ENCODE assay signal across 12 cellular contexts in genomic region chr1:54230507-54231339, GRCh38. TPM values are rescaled to one million over a fixed set of nuclear protein-coding genes. Genes with fewer than 3 reads are reported as not detected.
DNase-seq lines count a peak whose midpoint lies in the region; FAIRE-seq and TF ChIP-seq lines count a peak whose summit lies in the region.
"Had no signal": no experiment of that assay in that cellular context is flagged by ENCODE, and none has a peak within 500 bp of the region (broad histone marks: within the 10 kb centered on the region; RNA-seq: fewer than 3 reads in every experiment).

No MANE protein-coding gene starts in this region.

- no peak overlapping the region for H3K18ac ChIP-seq in mesenchymal stem cell (ENCODE audit: low read depth in 1 of 2, low read length in 2 of 2)

- H3K36me3 Mint-ChIP-seq in activated T-helper 2 cell treated with anti-CD3 and anti-CD28 coated beads, Interferon-gamma antibody, Interleukin-2, Interleukin-4, amounts not matched to agents 10 μg/mL and 5 μg/mL and 100 μg/mL, durations not matched to agents 14 hours and 24 hours and 36 hours (ENCODE audit: low read depth), result peaks cover 36% of the 10 kb centered on the region

- peak; percentile 78 for FAIRE-seq in GM18507 (lab: Jason Lieb, UNC)

- H3K4me1 ChIP-seq in smooth muscle cell (ENCODE audit: low read depth) (peaks cover 5% of the 10 kb centered on the region), mesenchymal stem cell (ENCODE audit: control insufficient read depth, insufficient read depth, low read depth, low read length) (peaks cover 36% of the 10 kb centered on the region)

- H3K23ac ChIP-seq in mesenchymal stem cell (ENCODE audit: low read length in 2 of 2), result no peak overlapping the region

- 51% methylated on average over 15 of the region's 15 CpGs for WGBS in smooth muscle cell (ENCODE audit: low lambda C conversion rate)
- WGBS in mesenchymal stem cell, result 87% methylated on average over 14 of the region's 15 CpGs

- TF ChIP-seq CTCF in smooth muscle cell (IDR thresholded peaks at IDR 0.05; ENCODE audit: borderline replicate concordance, insufficient read depth, poor library complexity, severe bottlenecking), result no peak
- no peak for TF ChIP-seq CTCF in dorsolateral prefrontal cortex (IDR thresholded peaks at IDR 0.05 in 54 of 56, conservative IDR thresholded peaks at IDR 0.05 in 2 of 56; ENCODE audit: low read depth in 1 of 56, partially characterized antibody in 56 of 56)

- H4K20me1 ChIP-seq in smooth muscle cell (ENCODE audit: low read depth), result no peaks in the 10 kb centered on the region

- H3K79me1 ChIP-seq in mesenchymal stem cell (replicated peaks; ENCODE audit: low read length, poor library complexity, severe bottlenecking), result no peaks in the 10 kb centered on the region

- peak overlapping the region; percentile 52 for H3K4me3 Mint-ChIP-seq in activated T-helper 2 cell treated with anti-CD3 and anti-CD28 coated beads, Interferon-gamma antibody, Interleukin-2, Interleukin-4, amounts not matched to agents 10 μg/mL and 5 μg/mL and 100 μg/mL, durations not matched to agents 14 hours and 24 hours and 36 hours (ENCODE audit: low read depth)
- H3K4me3 Mint-ChIP-seq: neural progenitor cell had no signal

- H3K9ac ChIP-seq in smooth muscle cell (ENCODE audit: low read depth) (no peak overlapping the region), mesenchymal stem cell (ENCODE audit: low read length) (no peak overlapping the region)
- H3K9ac ChIP-seq: neural progenitor cell had no signal

- H3K27me3 ChIP-seq in smooth muscle cell (ENCODE audit: low read depth), result no peaks in the 10 kb centered on the region
- H3K27me3 ChIP-seq in dorsolateral prefrontal cortex, result no peaks in the 10 kb centered on the region
- H3K27me3 ChIP-seq in mesenchymal stem cell (ENCODE audit: control insufficient read depth in 1 of 2, insufficient read depth in 1 of 2, low read length in 2 of 2), result no peaks in the 10 kb centered on the region
- H3K27me3 ChIP-seq: neural progenitor cell had no signal

- no peak overlapping the region for H2BK15ac ChIP-seq in mesenchymal stem cell (ENCODE audit: low read depth, poor library complexity, severe bottlenecking)

- intact Hi-C loops in activated T-helper 2 cell treated with anti-CD3 and anti-CD28 coated beads, Interferon-gamma antibody, Interleukin-2, Interleukin-4, amounts not matched to agents 10 μg/mL and 5 μg/mL and 100 μg/mL, durations not matched to agents 14 hours and 24 hours and 36 hours (cut with micrococcal nuclease), result loop anchor here (1.0 to 5.0 kb wide), 6 partner anchors 46 to 258 kb away; partner anchors contain the start of genes TCEANC2 and TMEM59
- intact Hi-C loops in dorsolateral prefrontal cortex (cut with DNase I), result no loop called here

- no peak overlapping the region for H2BK120ac ChIP-seq in mesenchymal stem cell (ENCODE audit: low read depth, low read length)

- H3K4me1 Mint-ChIP-seq in activated T-helper 2 cell treated with anti-CD3 and anti-CD28 coated beads, Interferon-gamma antibody, Interleukin-2, Interleukin-4, amounts not matched to agents 10 μg/mL and 5 μg/mL and 100 μg/mL, durations not matched to agents 14 hours and 24 hours and 36 hours (ENCODE audit: low read depth), result peaks cover 29% of the 10 kb centered on the region

- no peak overlapping the region for H4K91ac ChIP-seq in mesenchymal stem cell (ENCODE audit: low read length)

- peak overlapping the region; percentile 69 for H3K27ac Mint-ChIP-seq in activated T-helper 2 cell treated with anti-CD3 and anti-CD28 coated beads, Interferon-gamma antibody, Interleukin-2, Interleukin-4, amounts not matched to agents 10 μg/mL and 5 μg/mL and 100 μg/mL, durations not matched to agents 14 hours and 24 hours and 36 hours
- H3K27ac Mint-ChIP-seq: neural progenitor cell had no signal

- no peak overlapping the region for H2AFZ ChIP-seq in smooth muscle cell (ENCODE audit: low read depth)
- no peak overlapping the region for H2AFZ ChIP-seq in mesenchymal stem cell (ENCODE audit: low read depth, low read length)
- H2AFZ ChIP-seq: neural progenitor cell had no signal

- no peak overlapping the region for H3K4me3 ChIP-seq in smooth muscle cell
- no peak overlapping the region for H3K4me3 ChIP-seq in dorsolateral prefrontal cortex
- no peak overlapping the region for H3K4me3 ChIP-seq in mesenchymal stem cell (ENCODE audit: insufficient read depth in 1 of 2, low read depth in 1 of 2, low read length in 2 of 2)
- H3K4me3 ChIP-seq: neural progenitor cell had no signal

- no peak overlapping the region for H3K4me2 ChIP-seq in smooth muscle cell
- H3K4me2 ChIP-seq in mesenchymal stem cell (ENCODE audit: low read length, poor library complexity, severe bottlenecking), result no peak overlapping the region
- H3K4me2 ChIP-seq: neural progenitor cell had no signal

- no peak overlapping the region for H3K4ac ChIP-seq in mesenchymal stem cell (ENCODE audit: low read depth in 1 of 2, low read length in 2 of 2)

- no peak overlapping the region for H2BK5ac ChIP-seq in mesenchymal stem cell (ENCODE audit: low read depth, low read length, poor library complexity, severe bottlenecking)

- H4K8ac ChIP-seq in mesenchymal stem cell (ENCODE audit: low read length), result no peak overlapping the region

- no peaks in the 10 kb centered on the region for H3K9me3 Mint-ChIP-seq in activated T-helper 2 cell treated with anti-CD3 and anti-CD28 coated beads, Interferon-gamma antibody, Interleukin-2, Interleukin-4, amounts not matched to agents 10 μg/mL and 5 μg/mL and 100 μg/mL, durations not matched to agents 14 hours and 24 hours and 36 hours

- no peaks in the 10 kb centered on the region for H3K27me3 Mint-ChIP-seq in activated T-helper 2 cell treated with anti-CD3 and anti-CD28 coated beads, Interferon-gamma antibody, Interleukin-2, Interleukin-4, amounts not matched to agents 10 μg/mL and 5 μg/mL and 100 μg/mL, durations not matched to agents 14 hours and 24 hours and 36 hours (ENCODE audit: low read depth)

- H3F3A ChIP-seq in smooth muscle cell (ENCODE audit: low read depth), result peaks cover 4% of the 10 kb centered on the region

- no peaks in the 10 kb centered on the region for H3K79me2 ChIP-seq in smooth muscle cell (ENCODE audit: low read depth)

- H3K36me3 ChIP-seq in smooth muscle cell (ENCODE audit: low read depth) (no peaks in the 10 kb centered on the region), mesenchymal stem cell (ENCODE audit: control insufficient read depth in 1 of 2, insufficient read depth in 2 of 2, low read depth in 1 of 2, low read length in 2 of 2) (peaks cover 3 to 15% of the 10 kb centered on the region in 2 experiments)
- H3K36me3 ChIP-seq: neural progenitor cell had no signal

- H2AK5ac ChIP-seq in mesenchymal stem cell (ENCODE audit: low read length, severe bottlenecking), result no peak overlapping the region

- no peak overlapping the region for H2BK12ac ChIP-seq in mesenchymal stem cell (ENCODE audit: low read length in 2 of 2)

- H3K27ac ChIP-seq in smooth muscle cell (ENCODE audit: low read depth) (peak overlapping the region; percentile 39), dorsolateral prefrontal cortex (peak overlapping the region in 2 of 59 donors; percentile 4 to 83), mesenchymal stem cell (ENCODE audit: low read length, poor library complexity, severe bottlenecking) (no peak overlapping the region)
- H3K27ac ChIP-seq: epithelial cell of prostate, neural progenitor cell had no signal

- no peak for DNase-seq in GM18507 (ENCODE audit: extremely low spot score, insufficient read length, low read depth)
- DNase-seq in NOMO-1 treated with DMSO at 0.1 percent for 48 hours (lab: John Stamatoyannopoulos, UW; ENCODE audit: unreplicated experiment), result peak; percentile 70
- no peak for DNase-seq in activated T-helper 2 cell treated with anti-CD3 and anti-CD28 coated beads, Interferon-gamma antibody, Interleukin-2, Interleukin-4, amounts not matched to agents 10 μg/mL and 5 μg/mL and 100 μg/mL, durations not matched to agents 14 hours and 24 hours and 36 hours (ENCODE audit: low spot score)
- DNase-seq in smooth muscle cell (lab: John Stamatoyannopoulos, UW; ENCODE audit: unreplicated experiment), result no peak
- DNase-seq in dorsolateral prefrontal cortex, result no peak
- DNase-seq in HuH-7.5 (ENCODE audit: low spot score), result no peak
- no peak for DNase-seq in mesenchymal stem cell
- DNase-seq in pons (ENCODE audit: low spot score), result no peak
- DNase-seq: anterior cingulate cortex, T-helper 9 cell had no signal

- H3K9me3 ChIP-seq in smooth muscle cell (replicated peaks; ENCODE audit: low read depth) (no peaks in the 10 kb centered on the region), mesenchymal stem cell (ENCODE audit: control insufficient read depth, low read length) (no peaks in the 10 kb centered on the region)

- H3K14ac ChIP-seq in mesenchymal stem cell (ENCODE audit: low read length in 2 of 2), result no peak overlapping the region

RNA-seq across cellular contexts. Expression of gene MRPL37, which starts 30.8 kb away (rescaled TPM):
- total RNA-seq in activated T-helper 2 cell treated with anti-CD3 and anti-CD28 coated beads, Interferon-gamma antibody, Interleukin-2, Interleukin-4, amounts not matched to agents 10 μg/mL and 5 μg/mL and 100 μg/mL, durations not matched to agents 14 hours and 24 hours and 36 hours, result 130 and 134 TPM in 2 replicates
- 70.9 and 85.5 TPM in 2 replicates for total RNA-seq in smooth muscle cell
- polyA plus RNA-seq in smooth muscle cell, result 96.4 and 100.0 TPM in 2 replicates
- total RNA-seq in dorsolateral prefrontal cortex, result 10 to 100 TPM; 33.5 to 66.9 (median 49.5) TPM
- 83.1 TPM for polyA plus RNA-seq in mesenchymal stem cell (2013, experiment 1 of 2)
- polyA plus RNA-seq in mesenchymal stem cell (2013, experiment 2 of 2), result 84.0 TPM

RNA-seq across cellular contexts. Expression of gene CYB5RL, which starts 30.9 kb away (rescaled TPM):
- 10.2 and 12.2 TPM in 2 replicates for total RNA-seq in activated T-helper 2 cell treated with anti-CD3 and anti-CD28 coated beads, Interferon-gamma antibody, Interleukin-2, Interleukin-4, amounts not matched to agents 10 μg/mL and 5 μg/mL and 100 μg/mL, durations not matched to agents 14 hours and 24 hours and 36 hours
- total RNA-seq in smooth muscle cell (1.3 and 1.5 TPM in 2 replicates), dorsolateral prefrontal cortex (10 to 100 TPM in 34 of 120 experiments, 1 to 10 TPM in 86; 3.6 to 19.4 (median 8.7) TPM)
- polyA plus RNA-seq in smooth muscle cell, result 3.2 and 3.8 TPM in 2 replicates
- 4.3 TPM for polyA plus RNA-seq in mesenchymal stem cell (2013, experiment 1 of 2)
- 3.4 TPM for polyA plus RNA-seq in mesenchymal stem cell (2013, experiment 2 of 2)
